ENCODE assay signal across 1 cellular context in the genomic region with DNA sequence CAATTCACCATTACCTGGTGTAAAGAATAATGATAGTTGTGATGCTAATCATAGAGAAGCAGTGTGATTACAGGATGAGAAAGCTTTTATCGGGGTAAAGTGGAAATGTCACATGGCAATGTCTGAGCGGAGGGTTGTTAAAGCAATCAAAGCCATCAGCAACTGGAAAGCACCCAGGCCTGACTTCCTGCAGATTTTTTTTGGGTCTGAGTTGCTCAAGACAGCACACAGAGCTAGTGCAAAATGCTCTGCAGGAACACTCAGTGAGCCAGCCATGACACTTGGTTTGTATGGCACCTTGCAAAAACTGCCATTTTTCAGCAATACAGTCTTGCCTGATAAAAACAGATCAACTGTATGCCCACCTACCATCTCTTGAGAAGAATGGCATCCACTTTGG.
TF ChIP-seq lines count a peak whose summit lies in the region.

No MANE protein-coding gene starts in this region.

TF ChIP-seq in IMR-90, 13 proteins besides CTCF, POLR2A, EP300 and RAD21 (continued from another document):
- TF ChIP-seq SMC3 (IDR thresholded peaks at IDR 0.05; ENCODE audit: low read depth, low read length): no peak
- TF ChIP-seq RCOR1 (IDR thresholded peaks at IDR 0.05; ENCODE audit: insufficient replicate concordance, low read length): no peak
- TF ChIP-seq USF2 (IDR thresholded peaks at IDR 0.05; ENCODE audit: low read depth, low read length): no peak
